ENCODE assay signal across 11 cellular contexts in genomic region chr15:43912991-43913927, GRCh38.
DNase-seq lines count a peak whose midpoint lies in the region; ATAC-seq and TF ChIP-seq lines count a peak whose summit lies in the region.
"Had no signal": no experiment of that assay in that cellular context is flagged by ENCODE, and none has a peak within 500 bp of the region (broad histone marks: within the 10 kb centered on the region; RNA-seq: fewer than 3 reads in every experiment).

No MANE protein-coding gene starts in this region.

- peak overlapping the region; percentile 1; the same call in 1 of the 2 replicates for H3K4me3 ChIP-seq in ACC112 (ENCODE audit: low read depth, low read length)
- no peak overlapping the region for H3K4me3 ChIP-seq in lower lobe of right lung
- H3K4me3 ChIP-seq in Peyer's patch, result no peak overlapping the region
- H3K4me3 ChIP-seq: right lobe of liver had no signal

- no peaks in the 10 kb centered on the region for H3K27me3 Mint-ChIP-seq in chondrocyte (ENCODE audit: low read depth)

- TF ChIP-seq CTCF in chondrocyte (IDR thresholded peaks at IDR 0.05), result peak; percentile 16
- no peak for TF ChIP-seq CTCF in lower lobe of right lung (IDR thresholded peaks at IDR 0.05)
- TF ChIP-seq CTCF in Peyer's patch (IDR thresholded peaks at IDR 0.05), result no peak

- ATAC-seq in lower lobe of right lung (peak; percentile 7 to 37), HG02678 (IDR thresholded peaks at IDR 0.05; ENCODE audit: unreplicated experiment) (no peak), HG03280 (IDR thresholded peaks at IDR 0.05; ENCODE audit: unreplicated experiment) (no peak), HG03520 (IDR thresholded peaks at IDR 0.05; ENCODE audit: unreplicated experiment) (no peak)
- ATAC-seq: T-cell had no signal

- DNase-seq in HT-29 (ENCODE audit: low spot score), result peak; percentile 42
- DNase-seq in chondrocyte (ENCODE audit: low spot score), result no peak
- DNase-seq in lower lobe of right lung, result no peak
- no peak for DNase-seq in Peyer's patch
- DNase-seq: right lobe of liver, T-cell had no signal

- H3K4me1 Mint-ChIP-seq in chondrocyte (ENCODE audit: low read depth), result peaks cover 39% of the 10 kb centered on the region
- H3K4me1 Mint-ChIP-seq: T-cell had no signal

- H3K79me2 ChIP-seq in ACC112 (ENCODE audit: control insufficient read depth, insufficient read depth, low read length, unreplicated experiment), result no peaks in the 10 kb centered on the region

- no peak overlapping the region for H3K4me3 Mint-ChIP-seq in chondrocyte (ENCODE audit: unreplicated experiment)
- H3K4me3 Mint-ChIP-seq: dendritic cell treated with granulocyte-macrophage colony-stimulating factor and Interleukin-4, amounts not matched to agents 40 ng/mL and 50 ng/mL, for 4 days; T-cell had no signal

- intact Hi-C loops in lower lobe of right lung (cut with DNase I), result no loop called here

- no peaks in the 10 kb centered on the region; the same call in 1 of the 2 replicates for H3K36me3 ChIP-seq in ACC112 (ENCODE audit: insufficient read depth, low read length)
- H3K36me3 ChIP-seq in lower lobe of right lung, result no peaks in the 10 kb centered on the region
- H3K36me3 ChIP-seq in Peyer's patch, result no peaks in the 10 kb centered on the region
- H3K36me3 ChIP-seq: right lobe of liver had no signal

- H3K27ac Mint-ChIP-seq in chondrocyte (ENCODE audit: unreplicated experiment), result peak overlapping the region; percentile 92
- H3K27ac Mint-ChIP-seq: dendritic cell treated with granulocyte-macrophage colony-stimulating factor and Interleukin-4, amounts not matched to agents 40 ng/mL and 50 ng/mL, for 4 days; T-cell had no signal

- no peaks in the 10 kb centered on the region for H3K9me3 Mint-ChIP-seq in chondrocyte (ENCODE audit: low read depth)
- H3K9me3 Mint-ChIP-seq: dendritic cell treated with granulocyte-macrophage colony-stimulating factor and Interleukin-4, amounts not matched to agents 40 ng/mL and 50 ng/mL, for 4 days; T-cell had no signal

- H3K36me3 Mint-ChIP-seq in chondrocyte (ENCODE audit: low read depth), result peaks cover 1% of the 10 kb centered on the region
- H3K36me3 Mint-ChIP-seq: T-cell had no signal

- H3K4me1 ChIP-seq in ACC112 (ENCODE audit: control insufficient read depth, insufficient read depth, low read length, unreplicated experiment), result peaks cover 43% of the 10 kb centered on the region
- H3K4me1 ChIP-seq in lower lobe of right lung, result no peaks in the 10 kb centered on the region
- H3K4me1 ChIP-seq in Peyer's patch, result no peaks in the 10 kb centered on the region
- H3K4me1 ChIP-seq: right lobe of liver had no signal

- H3K9me3 ChIP-seq in lower lobe of right lung (no peaks in the 10 kb centered on the region), Peyer's patch (no peaks in the 10 kb centered on the region)
- H3K9me3 ChIP-seq: right lobe of liver had no signal

- H2AFZ ChIP-seq in ACC112 (ENCODE audit: low read length, unreplicated experiment), result peak overlapping the region; percentile 42

- no peak for TF ChIP-seq POLR2A in Peyer's patch (IDR thresholded peaks at IDR 0.05)

- no peaks in the 10 kb centered on the region for H3K27me3 ChIP-seq in ACC112 (ENCODE audit: insufficient read depth, low read length)
- H3K27me3 ChIP-seq in lower lobe of right lung (ENCODE audit: low read depth), result no peaks in the 10 kb centered on the region
- H3K27me3 ChIP-seq in Peyer's patch, result no peaks in the 10 kb centered on the region
- H3K27me3 ChIP-seq: right lobe of liver had no signal

- H3K27ac ChIP-seq in ACC112 (ENCODE audit: low read depth, low read length), result peak overlapping the region; percentile 83
- no peak overlapping the region for H3K27ac ChIP-seq in lower lobe of right lung
- no peak overlapping the region for H3K27ac ChIP-seq in Peyer's patch
- H3K27ac ChIP-seq: right lobe of liver had no signal

Comparison
In these comparisons a context has a peak if more than half of its experiments do, and no peak if none do; other contexts are left out.
1. ATAC-seq: peak in lower lobe of right lung (2 of 2); none in HG02678 (single experiment), HG03280 (single experiment) and HG03520 (single experiment).